Comparison of ENCODE assay signal across 12 cellular contexts in the genomic region with DNA sequence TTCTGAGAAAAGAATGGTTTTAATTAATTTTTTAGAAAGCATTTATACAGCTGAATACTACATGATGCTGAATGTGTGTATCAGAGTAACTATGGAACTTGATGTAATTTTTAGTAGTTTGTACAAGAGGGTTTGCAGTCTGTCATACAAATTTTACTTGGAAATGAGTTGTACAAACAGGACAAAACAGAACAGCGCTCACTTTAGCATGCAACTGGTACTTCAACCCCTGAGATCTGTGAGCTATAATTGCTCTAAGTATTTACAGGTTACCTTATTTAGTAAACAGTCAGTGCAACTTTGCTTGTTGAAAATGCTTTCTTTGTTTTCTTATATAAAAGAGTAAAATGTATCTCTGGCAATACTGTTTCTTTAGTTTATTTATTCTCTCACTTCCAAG. TPM values are rescaled to one million over a fixed set of nuclear protein-coding genes. Genes with fewer than 3 reads are reported as not detected.
A peak's percentile ranks its signal among the peaks of the same experiment; 100 is the strongest.
DNase-seq lines count a peak whose midpoint lies in the region; ATAC-seq and TF ChIP-seq lines count a peak whose summit lies in the region.
"Had no signal": no experiment of that assay in that cellular context is flagged by ENCODE, and none has a peak within 500 bp of the region (broad histone marks: within the 10 kb centered on the region; RNA-seq: fewer than 3 reads in every experiment).

No MANE protein-coding gene starts in this region.

- peaks cover 5% of the 10 kb centered on the region for H3K27me3 ChIP-seq in gastroesophageal sphincter
- H3K27me3 ChIP-seq in gastrocnemius medialis = no peaks in the 10 kb centered on the region

- peak overlapping the region; percentile 40 for H3K4me3 ChIP-seq in SK-N-MC
- H3K4me3 ChIP-seq in gastroesophageal sphincter = peak overlapping the region; percentile 12 to 29
- H3K4me3 ChIP-seq in gastrocnemius medialis = peak overlapping the region in 3 of 4 donors; percentile 27 to 43 (median 41)

- DNase-seq in SK-N-MC (ENCODE audit: low read depth, low spot score) = no peak
- no peak for DNase-seq in gastrocnemius medialis
- no peak for DNase-seq in NCI-H2227 treated with DMSO at 0.1 percent for 48 hours (lab: John Stamatoyannopoulos, UW)
- no peak for DNase-seq in stimulated activated CD4-positive, alpha-beta T cell treated with anti-CD3 and anti-CD28 coated beads, Interleukin-4, amount 100 ng/mL, for 24 hours
- DNase-seq in activated T-cell treated with anti-CD3 and anti-CD28 coated beads, Interleukin-2, amount 50 U/mL, for 4 hours = no peak
- no peak for DNase-seq in CD1c-positive myeloid dendritic cell (ENCODE audit: extremely low spot score)
- DNase-seq: activated CD8-positive, alpha-beta memory T cell treated with anti-CD3 and anti-CD28 coated beads, Interleukin-2, amount 50 U/mL, for 48 hours; H9; Karpas-422 had no signal

- TF ChIP-seq POLR2A in gastroesophageal sphincter (IDR thresholded peaks at IDR 0.05) = no peak
- no peak for TF ChIP-seq POLR2A in gastrocnemius medialis (IDR thresholded peaks at IDR 0.05)

- no peak for TF ChIP-seq EP300 in gastroesophageal sphincter (IDR thresholded peaks at IDR 0.05)

- intact Hi-C loops in gastrocnemius medialis (cut with DNase I; ENCODE audit: low total_unique reads) = loop anchor here (10.0 kb wide), 2 partner anchors 134 to 196 kb away; no protein-coding TSS in a partner anchor

- peak overlapping the region; percentile 5 for H3K9ac ChIP-seq in SK-N-MC (ENCODE audit: insufficient read length)

- no peak overlapping the region for H3K4me3 Mint-ChIP-seq in activated T-cell treated with anti-CD3 and anti-CD28 coated beads, Interleukin-2, amount 50 U/mL, for 4 hours
- H3K4me3 Mint-ChIP-seq: natural killer cell treated with Interleukin-12 subunit alpha and Interleukin-12 subunit beta and Interleukin-15 and Interleukin-18, amount 100 ng/mL, for 72 hours had no signal

- ATAC-seq in GM18868 (IDR thresholded peaks at IDR 0.05; ENCODE audit: unreplicated experiment) (peak; percentile 34), gastroesophageal sphincter (no peak), gastrocnemius medialis (peak; percentile 57 to 78)
- ATAC-seq in activated T-cell treated with anti-CD3 and anti-CD28 coated beads, Interleukin-2, amount 50 U/mL, for 4 hours = no peak
- ATAC-seq: natural killer cell treated with Interleukin-12 subunit alpha and Interleukin-12 subunit beta and Interleukin-15 and Interleukin-18, amount 100 ng/mL, for 72 hours had no signal

- H3K27ac ChIP-seq in SK-N-MC = no peak overlapping the region
- H3K27ac ChIP-seq in gastroesophageal sphincter = peak overlapping the region in 3 of 4 donors; percentile 33 to 65 (median 55)
- peak overlapping the region; percentile 33 to 76 (median 62) for H3K27ac ChIP-seq in gastrocnemius medialis

- peaks cover 54% of the 10 kb centered on the region for H3K27me3 Mint-ChIP-seq in activated T-cell treated with anti-CD3 and anti-CD28 coated beads, Interleukin-2, amount 50 U/mL, for 4 hours (ENCODE audit: low read depth)

- TF ChIP-seq CTCF in gastroesophageal sphincter (IDR thresholded peaks at IDR 0.05) (peak in 3 of 4 experiments; percentile 7 to 28 (median 27)), gastrocnemius medialis (IDR thresholded peaks at IDR 0.05 in 4 of 5, conservative IDR thresholded peaks at IDR 0.05 in 1 of 5) (peak in 2 of 5 experiments; percentile 20 to 41)

- H3K4me1 ChIP-seq in gastroesophageal sphincter (peaks cover 0 to 20% (median 0%) of the 10 kb centered on the region in 3 donors), gastrocnemius medialis (peaks cover 0 to 7% of the 10 kb centered on the region in 2 donors)

- no peaks in the 10 kb centered on the region for H3K9me3 ChIP-seq in SK-N-MC (ENCODE audit: low read depth, low read length)
- no peaks in the 10 kb centered on the region for H3K9me3 ChIP-seq in gastroesophageal sphincter
- no peaks in the 10 kb centered on the region for H3K9me3 ChIP-seq in gastrocnemius medialis

- no peaks in the 10 kb centered on the region for H3K36me3 Mint-ChIP-seq in activated T-cell treated with anti-CD3 and anti-CD28 coated beads, Interleukin-2, amount 50 U/mL, for 4 hours (ENCODE audit: insufficient read depth)
- H3K36me3 Mint-ChIP-seq: natural killer cell treated with Interleukin-12 subunit alpha and Interleukin-12 subunit beta and Interleukin-15 and Interleukin-18, amount 100 ng/mL, for 72 hours had no signal

- in situ Hi-C loops in gastrocnemius medialis (cut with MboI; ENCODE audit: low sequenced_read_pairs in 4 of 4) = loop anchor here in 3 of 4 donors (5.0 to 10.0 kb wide), 4 partner anchors 104 to 304 kb away; no protein-coding TSS in a partner anchor

- H3K4me1 Mint-ChIP-seq in activated T-cell treated with anti-CD3 and anti-CD28 coated beads, Interleukin-2, amount 50 U/mL, for 4 hours (ENCODE audit: low read depth) = peaks cover 2% of the 10 kb centered on the region

- WGBS in gastroesophageal sphincter (ENCODE audit: low coverage in 1 of 2), 2 donors = 11 to 52% methylated on average over 1 of the region's 1 CpG

- H3K9me3 Mint-ChIP-seq in activated T-cell treated with anti-CD3 and anti-CD28 coated beads, Interleukin-2, amount 50 U/mL, for 4 hours = no peaks in the 10 kb centered on the region
- H3K9me3 Mint-ChIP-seq: H9; natural killer cell treated with Interleukin-12 subunit alpha and Interleukin-12 subunit beta and Interleukin-15 and Interleukin-18, amount 100 ng/mL, for 72 hours had no signal

- H3K36me3 ChIP-seq in SK-N-MC (ENCODE audit: insufficient read depth, low read length) (no peaks in the 10 kb centered on the region), gastroesophageal sphincter (no peaks in the 10 kb centered on the region), gastrocnemius medialis (no peaks in the 10 kb centered on the region)

RNA-seq across cellular contexts. Expression of gene TNFRSF19, which starts 0.7 kb away (rescaled TPM):
- total RNA-seq in gastroesophageal sphincter (10 to 100 TPM in 2 of 4 donors, 1 to 10 TPM in 2; 4.1 to 14.7 (median 8.2) TPM), gastrocnemius medialis (1 to 10 TPM in 2 of 4 donors, under 1 TPM in 2; 0.51 to 1.5 (median 1.0) TPM)
- total RNA-seq in activated T-cell treated with anti-CD3 and anti-CD28 coated beads, Interleukin-2, amount 50 U/mL, for 4 hours = under 1 TPM in 2 of 3 donors, not detected in 1; 0.05 to 0.18 TPM

Comparison
In these comparisons a context has a peak if more than half of its experiments do, and no peak if none do; other contexts are left out.
1. ATAC-seq: peak in GM18868 (single experiment) and gastrocnemius medialis (2 of 2); none in gastroesophageal sphincter (single experiment) and activated T-cell treated with anti-CD3 and anti-CD28 coated beads, Interleukin-2, amount 50 U/mL, for 4 hours (0 of 2).
2. Peak in every context shown above with its lines, with median percentiles within 50 percentile points of each other: H3K4me3 ChIP-seq.